In genomic region chr15:40104865-40105516, GRCh38 we compare ENCODE assay signal across 8 cellular contexts.
DNase-seq lines count a peak whose midpoint lies in the region; ATAC-seq and TF ChIP-seq lines count a peak whose summit lies in the region.

No MANE protein-coding gene starts in this region.

- DNase-seq in DMS153 treated with DMSO at 0.1 percent for 48 hours (lab: John Stamatoyannopoulos, UW; ENCODE audit: unreplicated experiment): peak; percentile 28
- peak; percentile 72 for DNase-seq in NCI-H2196 (lab: John Stamatoyannopoulos, UW; ENCODE audit: unreplicated experiment)
- peak; percentile 75 to 93 for DNase-seq in T47D (ENCODE audit: low read depth in 1 of 2, low spot score in 1 of 2)
- peak; percentile 75 for DNase-seq in iris pigment epithelial cell (ENCODE audit: low read depth)
- DNase-seq in stimulated activated CD4-positive, alpha-beta T cell treated with anti-CD3 and anti-CD28 coated beads, Interleukin-12 subunit alpha, Interleukin-12 subunit beta, amount 100 ng/mL, for 24 hours (ENCODE audit: low read depth in 2 of 2): peak; percentile 72 to 86

- no peak overlapping the region for H3K4me3 ChIP-seq in WI38 (ENCODE audit: low read depth, low read length)

- ATAC-seq in HG02798 (IDR thresholded peaks at IDR 0.05; ENCODE audit: poor library complexity, unreplicated experiment) (peak; percentile 28), GM18870 (IDR thresholded peaks at IDR 0.05; ENCODE audit: unreplicated experiment) (no peak)

- in situ Hi-C loops in T47D (cut with HindIII; ENCODE audit: low pct_unique_long_range_greater_than_20kb, low sequenced_read_pairs): no loop called here

- TF ChIP-seq CTCF in WI38 (IDR thresholded peaks at IDR 0.05; ENCODE audit: low read depth, low read length): peak; percentile 92

Comparison
In these comparisons a context has a peak if more than half of its experiments do, and no peak if none do; other contexts are left out.
1. DNase-seq: peak in every context shown above with its lines; median percentile 84 in T47D; 79 in stimulated activated CD4-positive, alpha-beta T cell treated with anti-CD3 and anti-CD28 coated beads, Interleukin-12 subunit alpha, Interleukin-12 subunit beta, amount 100 ng/mL, for 24 hours; 75 in iris pigment epithelial cell; 72 in NCI-H2196; 28 in DMS153 treated with DMSO at 0.1 percent for 48 hours.